Comparison of ENCODE assay signal across 9 cellular contexts in genomic region chr17:2347805-2348685, GRCh38. TPM values are rescaled to one million over a fixed set of nuclear protein-coding genes. Genes with fewer than 3 reads are reported as not detected.
A peak's percentile ranks its signal among the peaks of the same experiment; 100 is the strongest.
DNase-seq lines count a peak whose midpoint lies in the region; ATAC-seq and TF ChIP-seq lines count a peak whose summit lies in the region.
"Had no signal": no experiment of that assay in that cellular context is flagged by ENCODE, and none has a peak within 500 bp of the region (broad histone marks: within the 10 kb centered on the region; RNA-seq: fewer than 3 reads in every experiment).

No MANE protein-coding gene starts in this region.

- DNase-seq in HS-5 (ENCODE audit: low read depth): peak; percentile 29
- peak; percentile 99 for DNase-seq in SK-N-DZ (ENCODE audit: low spot score)
- no peak for DNase-seq in left cardiac atrium
- DNase-seq in retina: peak; percentile 76
- DNase-seq in effector CD4-positive, alpha-beta T cell: no peak
- no peak for DNase-seq in MV-4-11 (lab: John Stamatoyannopoulos, UW)
- DNase-seq: DND-41 had no signal

- no peak for TF ChIP-seq CTCF in 22Rv1 (IDR thresholded peaks at IDR 0.05)

- peak; percentile 65 to 75 for ATAC-seq in left cardiac atrium
- ATAC-seq in GM21717 (IDR thresholded peaks at IDR 0.05; ENCODE audit: unreplicated experiment): no peak

- H3K27ac ChIP-seq in 22Rv1: peak overlapping the region; percentile 96

- intact Hi-C loops in left cardiac atrium (cut with DNase I): no loop called here

RNA-seq across cellular contexts. Expression of gene SGSM2, which starts 10.7 kb away (rescaled TPM):
- polyA plus RNA-seq in SK-N-DZ (2014; cell fraction: cytosol; rRNA removed): 65.9 and 101 TPM in 2 replicates
- 779 and 911 TPM in 2 replicates for polyA plus RNA-seq in SK-N-DZ (2014; cell fraction: nucleus; rRNA removed)
- 10 to 100 TPM; 30.7 to 35.5 TPM for total RNA-seq in left cardiac atrium

RNA-seq across cellular contexts. Expression of gene TSR1, which starts 11.8 kb away (rescaled TPM):
- 59.8 and 70.3 TPM in 2 replicates for polyA plus RNA-seq in SK-N-DZ (2014; cell fraction: cytosol; rRNA removed)
- 75.9 and 86.6 TPM in 2 replicates for polyA plus RNA-seq in SK-N-DZ (2014; cell fraction: nucleus; rRNA removed)
- 10 to 100 TPM; 15.9 to 25.3 TPM for total RNA-seq in left cardiac atrium

RNA-seq across cellular contexts. Expression of gene SRR, which starts 44.3 kb away (rescaled TPM):
- 14.7 and 15.1 TPM in 2 replicates for polyA plus RNA-seq in SK-N-DZ (2014; cell fraction: cytosol; rRNA removed)
- polyA plus RNA-seq in SK-N-DZ (2014; cell fraction: nucleus; rRNA removed): 3.7 and 7.4 TPM in 2 replicates
- 10 to 100 TPM in 1 of 2 donors, 1 to 10 TPM in 1; 8.7 to 14.5 TPM for total RNA-seq in left cardiac atrium

RNA-seq across cellular contexts. Expression of gene SMG6, which starts 44.5 kb away (rescaled TPM):
- 22.1 and 23.8 TPM in 2 replicates for polyA plus RNA-seq in SK-N-DZ (2014; cell fraction: cytosol; rRNA removed)
- 17.4 and 23.0 TPM in 2 replicates for polyA plus RNA-seq in SK-N-DZ (2014; cell fraction: nucleus; rRNA removed)
- 10 to 100 TPM; 22.3 to 23.0 TPM for total RNA-seq in left cardiac atrium

RNA-seq across cellular contexts. Expression of gene MNT, which starts 52.8 kb away (rescaled TPM):
- polyA plus RNA-seq in SK-N-DZ (2014; cell fraction: cytosol; rRNA removed): 11.7 and 14.7 TPM in 2 replicates
- 20.9 and 41.2 TPM in 2 replicates for polyA plus RNA-seq in SK-N-DZ (2014; cell fraction: nucleus; rRNA removed)
- total RNA-seq in left cardiac atrium: 10 to 100 TPM; 11.2 to 12.7 TPM

Comparison
In these comparisons a context has a peak if more than half of its experiments do, and no peak if none do; other contexts are left out.
1. DNase-seq: peak in HS-5 (single experiment), SK-N-DZ (single experiment) and retina (single experiment); none in left cardiac atrium (single experiment), effector CD4-positive, alpha-beta T cell (single experiment) and MV-4-11 (single experiment).